In genomic region chr7:66734006-66734405, GRCh38 we compare ENCODE assay signal across 1 cellular context.
TF ChIP-seq lines count a peak whose summit lies in the region.

No MANE protein-coding gene starts in this region.

TF ChIP-seq in K562, 482 proteins besides CTCF, POLR2A, EP300 and RAD21 (continued from another document):
- no peak for TF ChIP-seq SFPQ (IDR thresholded peaks at IDR 0.05; ENCODE audit: low read depth, low read length)
- no peak for TF ChIP-seq PHB2 (IDR thresholded peaks at IDR 0.05; ENCODE audit: low read depth)
- TF ChIP-seq ZNF133 (CRISPR knock-in tag; IDR thresholded peaks at IDR 0.05), result no peak
TF ChIP-seq in K562: peak in this region for 0.
